Comparison of ENCODE assay signal across 19 cellular contexts in genomic region chr2:29009270-29009669, GRCh38.
DNase-seq lines count a peak whose midpoint lies in the region; ATAC-seq and TF ChIP-seq lines count a peak whose summit lies in the region.
"Had no signal": no experiment of that assay in that cellular context is flagged by ENCODE, and none has a peak within 500 bp of the region (broad histone marks: within the 10 kb centered on the region; RNA-seq: fewer than 3 reads in every experiment).

No MANE protein-coding gene starts in this region.

- peak overlapping the region; percentile 82 for H3K27ac Mint-ChIP-seq in activated naive CD4-positive, alpha-beta T cell treated with anti-CD3 and anti-CD28 coated beads, Interleukin-2, amount 50 U/mL, for 24 hours
- H3K27ac Mint-ChIP-seq in central memory CD8-positive, alpha-beta T cell (ENCODE audit: low read depth) = peak overlapping the region; percentile 100
- H3K27ac Mint-ChIP-seq in stimulated activated effector memory CD8-positive, alpha-beta T cell treated with anti-CD3 and anti-CD28 coated beads, Interleukin-12 subunit alpha, Interleukin-12 subunit beta, amount 100 ng/mL, for 72 hours = peak overlapping the region; percentile 98
- H3K27ac Mint-ChIP-seq: activated B cell treated with CpG ODN at 0.5 μM for 24 hours, mesothelial cell of epicardium had no signal

- no peaks in the 10 kb centered on the region for H3K27me3 Mint-ChIP-seq in activated naive CD4-positive, alpha-beta T cell treated with anti-CD3 and anti-CD28 coated beads, Interleukin-2, amount 50 U/mL, for 24 hours
- no peaks in the 10 kb centered on the region for H3K27me3 Mint-ChIP-seq in central memory CD8-positive, alpha-beta T cell
- H3K27me3 Mint-ChIP-seq: IgD-negative memory B cell had no signal

- no peaks in the 10 kb centered on the region for H3K9me3 ChIP-seq in KOPT-K1 (ENCODE audit: insufficient read depth, low read length, poor library complexity, severe bottlenecking)
- H3K9me3 ChIP-seq: thoracic aorta had no signal

- H3K27ac ChIP-seq in KOPT-K1 (ENCODE audit: low read depth, low read length, poor library complexity, severe bottlenecking) = peak overlapping the region; percentile 95
- H3K27ac ChIP-seq: epithelial cell of prostate, foreskin keratinocyte, HL-60, thoracic aorta had no signal

- H3K4me3 Mint-ChIP-seq in activated naive CD4-positive, alpha-beta T cell treated with anti-CD3 and anti-CD28 coated beads, Interleukin-2, amount 50 U/mL, for 24 hours = no peak overlapping the region
- peak overlapping the region; percentile 56 for H3K4me3 Mint-ChIP-seq in central memory CD8-positive, alpha-beta T cell
- peak overlapping the region; percentile 92 for H3K4me3 Mint-ChIP-seq in stimulated activated effector memory CD8-positive, alpha-beta T cell treated with anti-CD3 and anti-CD28 coated beads, Interleukin-12 subunit alpha, Interleukin-12 subunit beta, amount 100 ng/mL, for 72 hours
- H3K4me3 Mint-ChIP-seq: activated B cell treated with CpG ODN at 0.5 μM for 24 hours, IgD-negative memory B cell, mesothelial cell of epicardium had no signal

- no peaks in the 10 kb centered on the region for H3K9me3 Mint-ChIP-seq in activated naive CD4-positive, alpha-beta T cell treated with anti-CD3 and anti-CD28 coated beads, Interleukin-2, amount 50 U/mL, for 24 hours
- H3K9me3 Mint-ChIP-seq in central memory CD8-positive, alpha-beta T cell = no peaks in the 10 kb centered on the region
- no peaks in the 10 kb centered on the region for H3K9me3 Mint-ChIP-seq in stimulated activated effector memory CD8-positive, alpha-beta T cell treated with anti-CD3 and anti-CD28 coated beads, Interleukin-12 subunit alpha, Interleukin-12 subunit beta, amount 100 ng/mL, for 72 hours
- H3K9me3 Mint-ChIP-seq: activated B cell treated with CpG ODN at 0.5 μM for 24 hours, IgD-negative memory B cell, mesothelial cell of epicardium had no signal

- CTCF ChIA-PET in HEK293T (lab: Yijun Ruan, JAX) = no interaction called here

- POLR2A ChIA-PET in HEK293T (lab: Yijun Ruan, JAX) = no interaction called here

- no peak for ATAC-seq in central memory CD8-positive, alpha-beta T cell (replicated peaks; ENCODE audit: extremely low read depth, poor library complexity, severe bottlenecking)
- no peak for ATAC-seq in stimulated activated effector memory CD8-positive, alpha-beta T cell treated with anti-CD3 and anti-CD28 coated beads, Interleukin-12 subunit alpha, Interleukin-12 subunit beta, amount 100 ng/mL, for 72 hours
- ATAC-seq: foreskin keratinocyte had no signal

- no peaks in the 10 kb centered on the region for H3K36me3 ChIP-seq in KOPT-K1 (ENCODE audit: insufficient read depth, low read length)
- H3K36me3 ChIP-seq: thoracic aorta had no signal

- peaks cover 53% of the 10 kb centered on the region for H3K4me1 Mint-ChIP-seq in activated naive CD4-positive, alpha-beta T cell treated with anti-CD3 and anti-CD28 coated beads, Interleukin-2, amount 50 U/mL, for 24 hours
- peaks cover 55% of the 10 kb centered on the region for H3K4me1 Mint-ChIP-seq in central memory CD8-positive, alpha-beta T cell
- H3K4me1 Mint-ChIP-seq in stimulated activated effector memory CD8-positive, alpha-beta T cell treated with anti-CD3 and anti-CD28 coated beads, Interleukin-12 subunit alpha, Interleukin-12 subunit beta, amount 100 ng/mL, for 72 hours = peaks cover 57% of the 10 kb centered on the region

- no peaks in the 10 kb centered on the region for H3K36me3 Mint-ChIP-seq in activated naive CD4-positive, alpha-beta T cell treated with anti-CD3 and anti-CD28 coated beads, Interleukin-2, amount 50 U/mL, for 24 hours
- H3K36me3 Mint-ChIP-seq in central memory CD8-positive, alpha-beta T cell (ENCODE audit: insufficient read depth) = peaks cover 22% of the 10 kb centered on the region
- peaks cover 9% of the 10 kb centered on the region for H3K36me3 Mint-ChIP-seq in stimulated activated effector memory CD8-positive, alpha-beta T cell treated with anti-CD3 and anti-CD28 coated beads, Interleukin-12 subunit alpha, Interleukin-12 subunit beta, amount 100 ng/mL, for 72 hours
- H3K36me3 Mint-ChIP-seq: IgD-negative memory B cell, mesothelial cell of epicardium had no signal

- no peak for DNase-seq in activated naive CD4-positive, alpha-beta T cell treated with anti-CD3 and anti-CD28 coated beads, Interleukin-2, amount 50 U/mL, for 16 hours
- DNase-seq in central memory CD8-positive, alpha-beta T cell (ENCODE audit: low spot score in 2 of 2) = no peak
- no peak for DNase-seq in stimulated activated effector memory CD8-positive, alpha-beta T cell treated with anti-CD3 and anti-CD28 coated beads, Interleukin-12 subunit alpha, Interleukin-12 subunit beta, amount 100 ng/mL, for 72 hours (ENCODE audit: low spot score in 2 of 2)
- DNase-seq in stimulated activated CD4-positive, alpha-beta T cell treated with anti-CD3 and anti-CD28 coated beads, Interleukin-12 subunit alpha, Interleukin-12 subunit beta, amount 100 ng/mL, for 4 hours = no peak
- DNase-seq in HEK293T (ENCODE audit: extremely low spot score) (no peak), NCI-H526 treated with DMSO at 0.1 percent for 48 hours (lab: John Stamatoyannopoulos, UW) (no peak)
- DNase-seq: activated B cell treated with CpG ODN at 0.5 μM for 24 hours, foreskin keratinocyte, MM.1S, NCI-H146, NCI-H748 treated with DMSO at 0.1 percent for 48 hours, SHP77 treated with DMSO at 0.1 percent for 48 hours had no signal

TF ChIP-seq in HEK293T, 16 proteins besides CTCF, POLR2A, EP300 and RAD21:
- TF ChIP-seq FOXA1 (IDR thresholded peaks at IDR 0.05) = no peak
- TF ChIP-seq, protein P1, sequence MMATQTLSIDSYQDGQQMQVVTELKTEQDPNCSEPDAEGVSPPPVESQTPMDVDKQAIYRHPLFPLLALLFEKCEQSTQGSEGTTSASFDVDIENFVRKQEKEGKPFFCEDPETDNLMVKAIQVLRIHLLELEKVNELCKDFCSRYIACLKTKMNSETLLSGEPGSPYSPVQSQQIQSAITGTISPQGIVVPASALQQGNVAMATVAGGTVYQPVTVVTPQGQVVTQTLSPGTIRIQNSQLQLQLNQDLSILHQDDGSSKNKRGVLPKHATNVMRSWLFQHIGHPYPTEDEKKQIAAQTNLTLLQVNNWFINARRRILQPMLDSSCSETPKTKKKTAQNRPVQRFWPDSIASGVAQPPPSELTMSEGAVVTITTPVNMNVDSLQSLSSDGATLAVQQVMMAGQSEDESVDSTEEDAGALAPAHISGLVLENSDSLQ (IDR thresholded peaks at IDR 0.05) = no peak
- no peak for TF ChIP-seq FOXM1 (IDR thresholded peaks at IDR 0.05; ENCODE audit: borderline replicate concordance)
- TF ChIP-seq ARNT (IDR thresholded peaks at IDR 0.05) = no peak
- no peak for TF ChIP-seq L3MBTL2 (conservative IDR thresholded peaks at IDR 0.05)
- no peak for TF ChIP-seq ELF4 (IDR thresholded peaks at IDR 0.05)
- TF ChIP-seq LEF1 (IDR thresholded peaks at IDR 0.05; ENCODE audit: borderline replicate concordance) = no peak
- no peak for TF ChIP-seq TARDBP (IDR thresholded peaks at IDR 0.05)
- TF ChIP-seq CTBP1 (IDR thresholded peaks at IDR 0.05; ENCODE audit: borderline replicate concordance) = no peak
- TF ChIP-seq HDGF (IDR thresholded peaks at IDR 0.05; ENCODE audit: borderline replicate concordance) = no peak
- no peak for TF ChIP-seq BHLHE40 (IDR thresholded peaks at IDR 0.05; ENCODE audit: borderline replicate concordance)
- no peak for TF ChIP-seq SUZ12 (IDR thresholded peaks at IDR 0.05)
- TF ChIP-seq NFRKB (IDR thresholded peaks at IDR 0.05) = no peak
- TF ChIP-seq ZNF384 (IDR thresholded peaks at IDR 0.05) = no peak
- no peak for TF ChIP-seq SP1 (IDR thresholded peaks at IDR 0.05)
- no peak for TF ChIP-seq FOXK2 (IDR thresholded peaks at IDR 0.05)
TF ChIP-seq in HEK293T: peak in this region for 0.
